ENCODE assay signal across 8 cellular contexts in the genomic region with DNA sequence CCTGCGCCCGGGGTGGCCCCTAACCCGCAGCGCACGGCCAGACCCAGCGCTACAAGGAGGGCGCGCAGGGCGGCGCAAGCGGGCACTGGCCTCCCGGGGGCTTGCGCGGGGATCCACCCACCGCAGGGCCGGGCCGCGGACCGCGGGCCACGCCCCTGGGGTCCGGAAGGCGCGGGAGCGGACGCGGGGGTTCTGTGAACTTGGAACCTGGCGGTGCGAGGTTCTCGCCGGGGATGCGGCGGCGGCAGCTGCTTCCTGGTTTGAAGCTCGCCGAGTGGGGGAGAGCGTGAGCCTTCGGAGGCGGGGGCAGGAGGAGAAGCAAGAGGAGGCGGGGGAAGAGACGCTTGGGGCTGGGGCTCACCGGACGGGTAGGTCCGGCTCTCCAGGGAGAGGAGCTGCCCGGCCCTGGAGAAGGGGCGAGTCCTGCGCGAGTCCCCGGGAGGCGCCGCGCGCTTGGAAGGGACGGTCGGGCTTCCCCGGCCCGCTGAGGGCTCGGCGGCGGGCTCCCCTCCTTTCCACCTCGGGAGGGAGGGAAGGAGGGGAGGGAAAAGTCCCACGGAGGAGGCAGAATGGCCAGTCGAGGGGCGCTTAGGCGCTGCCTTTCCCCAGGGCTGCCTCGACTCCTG. TPM values are rescaled to one million over a fixed set of nuclear protein-coding genes. Genes with fewer than 3 reads are reported as not detected.
DNase-seq lines count a peak whose midpoint lies in the region; ATAC-seq and TF ChIP-seq lines count a peak whose summit lies in the region.

A gene (plus strand): TSS at position 195 of the 626 bp plus-strand sequence. CDS start 523 bp downstream, outside the sequence.

- no peak within 1 kb of the TSS for H3K27ac ChIP-seq in Panc1 (ENCODE audit: low read length)
- H3K27ac ChIP-seq in foreskin keratinocyte = peak within 1 kb of the TSS; percentile 92
- no peak within 1 kb of the TSS for H3K27ac ChIP-seq in neutrophil
- H3K27ac ChIP-seq in subcutaneous abdominal adipose tissue (ENCODE audit: low read depth, low read length) = peak within 1 kb of the TSS; percentile 70

- POLR2A ChIA-PET in Panc1 (lab: Charles Lee) = no interaction called here

- intact Hi-C loops in Panc1 (cut with micrococcal nuclease; ENCODE audit: unreplicated experiment) = no loop called here

- H3K4me3 ChIP-seq in Panc1 (ENCODE audit: low read depth in 2 of 2, low read length in 2 of 2) (peak within 1 kb of the TSS; percentile 47 to 48), neutrophil (ENCODE audit: low read depth in 1 of 2, low read length in 1 of 2) (peak within 1 kb of the TSS; percentile 27 to 53), subcutaneous abdominal adipose tissue (ENCODE audit: low read depth in 1 of 5, low read length in 5 of 5) (peak within 1 kb of the TSS; percentile 65 to 86 (median 79))

- peak within 1 kb of the TSS in 4 of 5 donors; percentile 54 to 86 (median 72) for H3K9ac ChIP-seq in subcutaneous abdominal adipose tissue (ENCODE audit: low read length in 5 of 5)

- H3K36me3 ChIP-seq in Panc1 (ENCODE audit: control insufficient read depth, insufficient read depth, low read length) (no peaks in the 10 kb centered on the region; the same call in 1 of the 2 replicates), neutrophil (no peaks in the 10 kb centered on the region), subcutaneous abdominal adipose tissue (ENCODE audit: control insufficient read depth in 5 of 5, insufficient read depth in 5 of 5, low read length in 5 of 5) (no peaks in the 10 kb centered on the region)

- ATAC-seq in HG03469 (IDR thresholded peaks at IDR 0.05; ENCODE audit: unreplicated experiment) = peak; percentile 48
- peak; percentile 78 for ATAC-seq in Panc1
- ATAC-seq in foreskin keratinocyte = peak; percentile 57

- in situ Hi-C loops in Panc1 (cut with HindIII; ENCODE audit: low pct_unique_long_range_greater_than_20kb, low sequenced_read_pairs) = no loop called here

- CTCF ChIA-PET in Panc1 (lab: Charles Lee) = interaction anchor here (1.1 kb wide), 1 partner anchor 516 kb away, joined by 3 read pairs; no protein-coding TSS in a partner anchor

- DNase-seq in NCI-H1417 (lab: John Stamatoyannopoulos, UW) (peak; percentile 51 to 79 (median 77)), NCI-H1417 treated with DMSO at 0.1 percent for 48 hours (lab: John Stamatoyannopoulos, UW) (no peak), Panc1 (ENCODE audit: low read depth, low spot score) (no peak), foreskin keratinocyte (peak; percentile 39 to 68)
- peak; percentile 78 for DNase-seq in activated effector memory CD4-positive, alpha-beta T cell treated with Interleukin-2 at 50 U/mL for 16 hours

- H3K4me1 ChIP-seq in Panc1 (ENCODE audit: control insufficient read depth, insufficient read depth, low read length) (no peaks in the 10 kb centered on the region), foreskin keratinocyte (no peaks in the 10 kb centered on the region), neutrophil (ENCODE audit: control insufficient read depth in 1 of 2, insufficient read depth in 1 of 2, low read depth in 1 of 2, low read length in 1 of 2) (peaks cover 16 to 24% of the 10 kb centered on the region in 2 experiments), subcutaneous abdominal adipose tissue (ENCODE audit: control insufficient read depth in 5 of 5, insufficient read depth in 5 of 5, low read length in 5 of 5) (peaks cover 2 to 26% (median 23%) of the 10 kb centered on the region in 5 donors)

- TF ChIP-seq CTCF in Panc1 (IDR thresholded peaks at IDR 0.05) = peak; percentile 23
- peak; percentile 62 for TF ChIP-seq CTCF in foreskin keratinocyte (conservative IDR thresholded peaks at IDR 0.05)
- TF ChIP-seq CTCF in neutrophil (IDR thresholded peaks at IDR 0.05) = no peak

- no TSS peak for BruUV-seq in Panc1 (replicated peaks; lab: Mats Ljungman, UMichigan)

- peaks cover 6% of the 10 kb centered on the region; the same call in 1 of the 2 replicates for H3K27me3 ChIP-seq in Panc1 (ENCODE audit: control insufficient read depth, insufficient read depth, low read length)
- H3K27me3 ChIP-seq in foreskin keratinocyte = no peaks in the 10 kb centered on the region
- peaks cover 59% of the 10 kb centered on the region for H3K27me3 ChIP-seq in neutrophil
- peaks cover 0 to 14% (median 5%) of the 10 kb centered on the region in 5 donors for H3K27me3 ChIP-seq in subcutaneous abdominal adipose tissue (ENCODE audit: control insufficient read depth in 5 of 5, insufficient read depth in 4 of 5, low read length in 5 of 5)

- H3K9me3 ChIP-seq in Panc1 (ENCODE audit: control insufficient read depth, insufficient read depth, low read depth, low read length) (no peaks in the 10 kb centered on the region), neutrophil (no peaks in the 10 kb centered on the region), subcutaneous abdominal adipose tissue (ENCODE audit: control insufficient read depth in 5 of 5, low read length in 5 of 5) (peaks cover 0 to 2% (median 0%) of the 10 kb centered on the region in 5 donors)

RNA-seq across cellular contexts. Expression of the gene that starts here (rescaled TPM):
- 2.7 TPM for total RNA-seq in Panc1 (2021; ENCODE audit: unreplicated experiment)
- 1.7 TPM for polyA plus RNA-seq in Panc1 (2012; ENCODE audit: insufficient read length)
- total RNA-seq in foreskin keratinocyte = 12.7 and 15.2 TPM in 2 replicates
- polyA plus RNA-seq in foreskin keratinocyte = 5.6 and 7.9 TPM in 2 replicates

Comparison
In these comparisons a context has a peak if more than half of its experiments do, and no peak if none do; other contexts are left out.
1. DNase-seq: peak in NCI-H1417 (3 of 3), activated effector memory CD4-positive, alpha-beta T cell treated with Interleukin-2 at 50 U/mL for 16 hours (single experiment) and foreskin keratinocyte (2 of 2); none in NCI-H1417 treated with DMSO at 0.1 percent for 48 hours (single experiment) and Panc1 (single experiment).
2. H3K27ac ChIP-seq: peak in foreskin keratinocyte (single experiment) and subcutaneous abdominal adipose tissue (single experiment); none in Panc1 (single experiment) and neutrophil (single experiment).
3. Peak in every context shown above with its lines, with median percentiles within 50 percentile points of each other: ATAC-seq and H3K4me3 ChIP-seq.